In genomic region chr1:214568328-214568727, GRCh38 we compare ENCODE assay signal across 17 cellular contexts. TPM values are rescaled to one million over a fixed set of nuclear protein-coding genes. Genes with fewer than 3 reads are reported as not detected.
DNase-seq lines count a peak whose midpoint lies in the region; ATAC-seq and TF ChIP-seq lines count a peak whose summit lies in the region.
"Had no signal": no experiment of that assay in that cellular context is flagged by ENCODE, and none has a peak within 500 bp of the region (broad histone marks: within the 10 kb centered on the region; RNA-seq: fewer than 3 reads in every experiment).

No MANE protein-coding gene starts in this region.

- H3K36me3 ChIP-seq in MG63 (no peaks in the 10 kb centered on the region), left lung (no peaks in the 10 kb centered on the region)

- H3K27me3 ChIP-seq in MG63 (no peaks in the 10 kb centered on the region), left lung (no peaks in the 10 kb centered on the region)

- H3K9me3 Mint-ChIP-seq in Calu3 (ENCODE audit: low read depth, unreplicated experiment): no peaks in the 10 kb centered on the region
- H3K9me3 Mint-ChIP-seq: mesothelial cell of epicardium had no signal

- BruUV-seq in Calu3 (replicated peaks; lab: Mats Ljungman, UMichigan): no TSS peak

- ATAC-seq in left lung: peak; percentile 65
- no peak for ATAC-seq in HG02884 (IDR thresholded peaks at IDR 0.05; ENCODE audit: unreplicated experiment)
- no peak for ATAC-seq in HG03442 (IDR thresholded peaks at IDR 0.05; ENCODE audit: unreplicated experiment)
- ATAC-seq in GM21526 (IDR thresholded peaks at IDR 0.05; ENCODE audit: low FRiP score, unreplicated experiment): no peak
- ATAC-seq: activated CD8-positive, alpha-beta T cell treated with anti-CD3 and anti-CD28 coated beads, Interleukin-2, amount 10 ng/mL, durations not matched to agents 7 days and 5 days; HepG2 had no signal

- H3K4me3 ChIP-seq in MG63: no peak overlapping the region
- H3K4me3 ChIP-seq in choroid plexus epithelial cell (ENCODE audit: low read depth, low read length): no peak overlapping the region
- no peak overlapping the region for H3K4me3 ChIP-seq in left lung

- H3K27ac Mint-ChIP-seq in Calu3 (ENCODE audit: unreplicated experiment): peak overlapping the region; percentile 13
- H3K27ac Mint-ChIP-seq: activated CD8-positive, alpha-beta T cell treated with anti-CD3 and anti-CD28 coated beads, Interleukin-2, amount 10 ng/mL, durations not matched to agents 7 days and 5 days; mesothelial cell of epicardium had no signal

- H3K27me3 Mint-ChIP-seq in Calu3 (ENCODE audit: unreplicated experiment): no peaks in the 10 kb centered on the region

- TF ChIP-seq CTCF in Calu3 (IDR thresholded peaks at IDR 0.05; ENCODE audit: unreplicated experiment) (no peak), choroid plexus epithelial cell (conservative IDR thresholded peaks at IDR 0.05; ENCODE audit: low read depth, low read length) (no peak), left lung (IDR thresholded peaks at IDR 0.05) (no peak)

- DNase-seq in Calu3 (no peak), MG63 (peak; percentile 77), choroid plexus epithelial cell (ENCODE audit: low read depth) (peak; percentile 59), left lung (no peak)
- DNase-seq in activated effector memory CD4-positive, alpha-beta T cell treated with anti-CD3 and anti-CD28 coated beads, Interleukin-2, amount 50 U/mL, for 16 hours: no peak
- DNase-seq: activated CD8-positive, alpha-beta T cell treated with anti-CD3 and anti-CD28 coated beads, Interleukin-2, amount 10 ng/mL, durations not matched to agents 7 days and 5 days; DND-41; H7; MV-4-11; nucleus accumbens; small intestine; stimulated activated naive CD4-positive, alpha-beta T cell had no signal

- H3K4me1 ChIP-seq in left lung: no peaks in the 10 kb centered on the region

- H3K9me3 ChIP-seq in MG63: no peaks in the 10 kb centered on the region
- H3K9me3 ChIP-seq in left lung: no peaks in the 10 kb centered on the region

- H3K36me3 Mint-ChIP-seq in Calu3 (ENCODE audit: insufficient read depth, unreplicated experiment): no peaks in the 10 kb centered on the region
- H3K36me3 Mint-ChIP-seq: mesothelial cell of epicardium had no signal

- no peak overlapping the region for H3K27ac ChIP-seq in left lung

- H3K4me1 Mint-ChIP-seq in Calu3 (ENCODE audit: low read depth, unreplicated experiment): peaks cover 58% of the 10 kb centered on the region

- CTCF ChIA-PET in Calu3 (lab: Charles Lee): interaction anchor here (0.6 kb wide), 2 partner anchors 59 to 181 kb away, joined by 3 to 5 read pairs; no protein-coding TSS in a partner anchor

- intact Hi-C loops in Calu3 (cut with micrococcal nuclease; ENCODE audit: unreplicated experiment) (no loop called here), left lung (cut with DNase I) (no loop called here)

- H3K4me3 Mint-ChIP-seq in Calu3 (ENCODE audit: low read depth, unreplicated experiment): no peak overlapping the region
- H3K4me3 Mint-ChIP-seq: activated CD8-positive, alpha-beta T cell treated with anti-CD3 and anti-CD28 coated beads, Interleukin-2, amount 10 ng/mL, durations not matched to agents 7 days and 5 days; mesothelial cell of epicardium had no signal

RNA-seq across cellular contexts. Expression of gene PTPN14, which starts 16.9 kb away (rescaled TPM):
- total RNA-seq in Calu3 (2022) (72.4 and 77.4 TPM in 2 replicates), left lung (10 to 100 TPM; 36.8 to 38.0 TPM)
- 41.3 and 45.2 TPM in 2 replicates for total RNA-seq in MG63 (2014; rRNA removed; shearing (Covaris generic); ENCODE audit: low replicate concordance)

RNA-seq across cellular contexts. Expression of gene CENPF, which starts 34.7 kb away (rescaled TPM):
- total RNA-seq in Calu3 (2022): 118 and 144 TPM in 2 replicates
- total RNA-seq in MG63 (2014; rRNA removed; shearing (Covaris generic); ENCODE audit: low replicate concordance): 43.0 and 64.5 TPM in 2 replicates
- total RNA-seq in left lung: 10 to 100 TPM in 1 of 2 donors, 1 to 10 TPM in 1; 3.4 to 15.0 TPM

Comparison
In these comparisons a context has a peak if more than half of its experiments do, and no peak if none do; other contexts are left out.
1. DNase-seq: peak in MG63 (single experiment) and choroid plexus epithelial cell (single experiment); none in Calu3 (single experiment), left lung (0 of 2) and activated effector memory CD4-positive, alpha-beta T cell treated with anti-CD3 and anti-CD28 coated beads, Interleukin-2, amount 50 U/mL, for 16 hours (single experiment).